ENCODE assay signal across 6 cellular contexts in the genomic region with DNA sequence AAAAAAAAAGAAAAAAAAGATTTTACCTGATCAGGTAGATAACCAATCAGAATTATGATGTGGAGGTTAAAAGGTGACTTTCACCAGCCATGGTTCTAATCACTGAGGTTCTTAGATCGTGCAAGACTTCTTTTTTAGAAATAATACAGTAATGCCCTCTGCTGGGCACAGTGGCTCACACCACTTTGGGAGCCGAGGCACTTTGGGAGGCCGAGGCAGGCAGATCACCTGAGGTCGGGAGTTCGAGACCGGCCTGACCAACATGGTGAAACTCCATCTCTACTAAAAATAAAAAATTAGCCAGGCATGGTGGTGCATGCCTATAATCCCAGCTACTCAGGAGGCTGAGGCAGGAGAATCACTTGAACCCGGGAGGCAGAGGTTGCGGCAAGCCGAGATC. TPM values are rescaled to one million over a fixed set of nuclear protein-coding genes. Genes with fewer than 3 reads are reported as not detected.
DNase-seq lines count a peak whose midpoint lies in the region; ATAC-seq and TF ChIP-seq lines count a peak whose summit lies in the region.
"Not testable (repeated sequence)": the region's sequence is repeated elsewhere in the genome, so short reads cannot be mapped to it uniquely, and the experiment has no call there.

No MANE protein-coding gene starts in this region.

- not testable (repeated sequence) for H3K27ac ChIP-seq in VCaP; brain microvascular endothelial cell; osteoblast (ENCODE audit: low read depth, low read length)

- not testable (repeated sequence) for H3K9me3 ChIP-seq in osteoblast (ENCODE audit: low read depth, low read length)

- not testable (repeated sequence) for H3K4me2 ChIP-seq in osteoblast (ENCODE audit: insufficient read depth, low read length)

- H3K4me3 ChIP-seq in brain microvascular endothelial cell (ENCODE audit: low read depth, low read length); osteoblast (ENCODE audit: insufficient read depth, low read length): not testable (repeated sequence)

- TF ChIP-seq CTCF in VCaP (conservative IDR thresholded peaks at IDR 0.05) (peak; percentile 19; the same call in 1 of the 2 replicates), brain microvascular endothelial cell (IDR thresholded peaks at IDR 0.05; ENCODE audit: low read depth, low read length, missing control alignments) (peak; percentile 16), osteoblast (IDR thresholded peaks at IDR 0.05; ENCODE audit: extremely low read depth, low read depth, low read length) (peak; percentile 14)

- H3K36me3 ChIP-seq in brain microvascular endothelial cell (replicated peaks): not testable (repeated sequence)
- H3K36me3 ChIP-seq in osteoblast (ENCODE audit: insufficient read depth, low read length): peaks cover 20% of the 10 kb centered on the region

- H3K4me1 ChIP-seq in osteoblast (ENCODE audit: insufficient read depth, low read length): not testable (repeated sequence)

- not testable (repeated sequence) for H3K79me2 ChIP-seq in osteoblast (ENCODE audit: insufficient read depth, low read length)

- peak; percentile 42 for ATAC-seq in HG02798 (IDR thresholded peaks at IDR 0.05; ENCODE audit: poor library complexity, unreplicated experiment)

- in situ Hi-C loops in brain microvascular endothelial cell (cut with HindIII; ENCODE audit: low pct_ligation_motif_present, low sequenced_read_pairs): not testable (repeated sequence)

- H3K27me3 ChIP-seq in brain microvascular endothelial cell (replicated peaks); osteoblast (ENCODE audit: insufficient read depth, low read length): not testable (repeated sequence)

- not testable (repeated sequence) for H2AFZ ChIP-seq in osteoblast (ENCODE audit: low read length)

- DNase-seq in ELF-1 (ENCODE audit: low read depth, low spot score) (peak; percentile 40), NCI-H526 (lab: John Stamatoyannopoulos, UW) (peak; percentile 6 to 9)
- DNase-seq in brain microvascular endothelial cell; osteoblast (ENCODE audit: insufficient read length, low spot score, missing footprints): not testable (repeated sequence)

- H4K20me1 ChIP-seq in osteoblast (ENCODE audit: insufficient read depth, low read length): not testable (repeated sequence)

RNA-seq across cellular contexts. Expression of a gene that starts 36.1 kb away (rescaled TPM):
- total RNA-seq in osteoblast: 1.8 and 2.2 TPM in 2 replicates

RNA-seq across cellular contexts. Expression of a gene that starts 36.8 kb away (rescaled TPM):
- 95.2 and 114 TPM in 2 replicates for total RNA-seq in osteoblast

RNA-seq across cellular contexts. Expression of a gene that starts 36.9 kb away (rescaled TPM):
- total RNA-seq in osteoblast: 21.4 and 23.9 TPM in 2 replicates

RNA-seq across cellular contexts. Expression of a gene that starts 56.0 kb away (rescaled TPM):
- 2.7 and 3.3 TPM in 2 replicates for total RNA-seq in osteoblast
